Comparison of ENCODE assay signal across 9 cellular contexts in genomic region chr6:7058250-7058923, GRCh38. TPM values are rescaled to one million over a fixed set of nuclear protein-coding genes. Genes with fewer than 3 reads are reported as not detected.
DNase-seq lines count a peak whose midpoint lies in the region; ATAC-seq and TF ChIP-seq lines count a peak whose summit lies in the region.
"Had no signal": no experiment of that assay in that cellular context is flagged by ENCODE, and none has a peak within 500 bp of the region (broad histone marks: within the 10 kb centered on the region; RNA-seq: fewer than 3 reads in every experiment).

No MANE protein-coding gene starts in this region.

- no peaks in the 10 kb centered on the region for H3K27me3 ChIP-seq in trophoblast cell (ENCODE audit: insufficient read depth, low read length)
- H3K27me3 ChIP-seq: ascending aorta had no signal

- H2BK120ac ChIP-seq in trophoblast cell (ENCODE audit: insufficient read depth, low read length, poor library complexity): peak overlapping the region; percentile 44

- H3K4me3 ChIP-seq in cardiac fibroblast (replicated peaks in 1 of 2; ENCODE audit: low read depth in 2 of 2, low read length in 2 of 2): no peak overlapping the region
- no peak overlapping the region for H3K4me3 ChIP-seq in trophoblast cell (ENCODE audit: low read depth, low read length)
- H3K4me3 ChIP-seq: ascending aorta had no signal

- ATAC-seq in HG02571 (IDR thresholded peaks at IDR 0.05; ENCODE audit: unreplicated experiment) (no peak), HG03159 (IDR thresholded peaks at IDR 0.05; ENCODE audit: unreplicated experiment) (no peak)

- peaks cover 9 to 15% of the 10 kb centered on the region in 2 experiments for H3K4me1 ChIP-seq in trophoblast cell (ENCODE audit: control insufficient read depth in 1 of 2, insufficient read depth in 2 of 2, low read length in 2 of 2)
- H3K4me1 ChIP-seq: ascending aorta had no signal

- peak overlapping the region; percentile 21 for H3K4ac ChIP-seq in trophoblast cell (ENCODE audit: low read depth, low read length)

- peak overlapping the region; percentile 28 for H4K91ac ChIP-seq in trophoblast cell (ENCODE audit: low read depth, low read length)

- H2AK5ac ChIP-seq in trophoblast cell (ENCODE audit: low read length): no peak overlapping the region

- H3K9ac ChIP-seq in trophoblast cell (ENCODE audit: low read length): no peak overlapping the region

- peak overlapping the region; percentile 60 for H2BK12ac ChIP-seq in trophoblast cell (ENCODE audit: low read length)

- H3K79me2 ChIP-seq in trophoblast cell (ENCODE audit: control insufficient read depth, insufficient read depth, low read length, poor library complexity): no peaks in the 10 kb centered on the region

- H3K9me3 ChIP-seq in trophoblast cell (ENCODE audit: insufficient read depth, low read depth, low read length): no peaks in the 10 kb centered on the region
- H3K9me3 ChIP-seq: ascending aorta had no signal

- intact Hi-C loops in posterior vena cava (cut with DNase I): no loop called here

- peak overlapping the region; percentile 24 for H3K4me2 ChIP-seq in trophoblast cell (ENCODE audit: low read length)

- peak overlapping the region; percentile 21 for H3K18ac ChIP-seq in trophoblast cell (ENCODE audit: low read length)

- DNase-seq in ELR (ENCODE audit: low read depth): peak; percentile 97
- peak; percentile 99 for DNase-seq in NCI-H226
- peak; percentile 87 to 98 for DNase-seq in cardiac fibroblast (ENCODE audit: low read depth in 2 of 2)
- peak; percentile 24 to 70 for DNase-seq in trophoblast cell
- DNase-seq in T-helper 9 cell: no peak
- no peak for DNase-seq in posterior vena cava (ENCODE audit: low spot score)

- H3K14ac ChIP-seq in trophoblast cell (ENCODE audit: low read length): no peak overlapping the region

- no CpG with 5 or more reads among the region's 4 CpGs for WGBS in trophoblast cell (ENCODE audit: extremely low coverage, insufficient coverage, insufficient read length)

- no peak overlapping the region for H4K12ac ChIP-seq in trophoblast cell (ENCODE audit: low read depth, low read length)

- peak overlapping the region; percentile 76 for H2BK5ac ChIP-seq in trophoblast cell (ENCODE audit: low read depth, low read length, poor library complexity)

- H3K23ac ChIP-seq in trophoblast cell (ENCODE audit: low read length): no peak overlapping the region

- no peak overlapping the region for H4K8ac ChIP-seq in trophoblast cell (ENCODE audit: low read depth, low read length)

- no peak for TF ChIP-seq CTCF in cardiac fibroblast (IDR thresholded peaks at IDR 0.05; ENCODE audit: low read depth, low read length)

- H3K27ac ChIP-seq in trophoblast cell (ENCODE audit: low read depth, low read length): peak overlapping the region; percentile 77
- H3K27ac ChIP-seq: ascending aorta had no signal

- no peak overlapping the region for H2AFZ ChIP-seq in trophoblast cell (ENCODE audit: insufficient read depth, low read length, poor library complexity)

- no peaks in the 10 kb centered on the region for H3K36me3 ChIP-seq in trophoblast cell (ENCODE audit: control insufficient read depth in 1 of 2, insufficient read depth in 2 of 2, low read length in 2 of 2)
- H3K36me3 ChIP-seq: ascending aorta had no signal

- H3K79me1 ChIP-seq in trophoblast cell (ENCODE audit: low read length): peaks cover 13% of the 10 kb centered on the region

RNA-seq across cellular contexts. Expression of gene RREB1, which starts 49.4 kb away (rescaled TPM):
- 45.6 and 46.8 TPM in 2 replicates for polyA plus RNA-seq in trophoblast cell (2013)
- total RNA-seq in posterior vena cava: 10 to 100 TPM; 28.8 to 31.8 TPM

Comparison
In these comparisons a context has a peak if more than half of its experiments do, and no peak if none do; other contexts are left out.
1. DNase-seq: peak in ELR (single experiment), NCI-H226 (single experiment), cardiac fibroblast (2 of 2) and trophoblast cell (2 of 2); none in T-helper 9 cell (single experiment) and posterior vena cava (single experiment).